In genomic region chr12:76030378-76031080, GRCh38 we compare ENCODE assay signal across 1 cellular context.
TF ChIP-seq lines count a peak whose summit lies in the region.

No MANE protein-coding gene starts in this region.

TF ChIP-seq in GM23338, 12 proteins besides CTCF, POLR2A, EP300 and RAD21 (continued from another document):
- no peak for TF ChIP-seq ZNF462 (CRISPR knock-in tag; IDR thresholded peaks at IDR 0.05)
- TF ChIP-seq EZH2phosphoT487 (IDR thresholded peaks at IDR 0.05; ENCODE audit: unreplicated experiment) = no peak
- TF ChIP-seq, protein P1, sequence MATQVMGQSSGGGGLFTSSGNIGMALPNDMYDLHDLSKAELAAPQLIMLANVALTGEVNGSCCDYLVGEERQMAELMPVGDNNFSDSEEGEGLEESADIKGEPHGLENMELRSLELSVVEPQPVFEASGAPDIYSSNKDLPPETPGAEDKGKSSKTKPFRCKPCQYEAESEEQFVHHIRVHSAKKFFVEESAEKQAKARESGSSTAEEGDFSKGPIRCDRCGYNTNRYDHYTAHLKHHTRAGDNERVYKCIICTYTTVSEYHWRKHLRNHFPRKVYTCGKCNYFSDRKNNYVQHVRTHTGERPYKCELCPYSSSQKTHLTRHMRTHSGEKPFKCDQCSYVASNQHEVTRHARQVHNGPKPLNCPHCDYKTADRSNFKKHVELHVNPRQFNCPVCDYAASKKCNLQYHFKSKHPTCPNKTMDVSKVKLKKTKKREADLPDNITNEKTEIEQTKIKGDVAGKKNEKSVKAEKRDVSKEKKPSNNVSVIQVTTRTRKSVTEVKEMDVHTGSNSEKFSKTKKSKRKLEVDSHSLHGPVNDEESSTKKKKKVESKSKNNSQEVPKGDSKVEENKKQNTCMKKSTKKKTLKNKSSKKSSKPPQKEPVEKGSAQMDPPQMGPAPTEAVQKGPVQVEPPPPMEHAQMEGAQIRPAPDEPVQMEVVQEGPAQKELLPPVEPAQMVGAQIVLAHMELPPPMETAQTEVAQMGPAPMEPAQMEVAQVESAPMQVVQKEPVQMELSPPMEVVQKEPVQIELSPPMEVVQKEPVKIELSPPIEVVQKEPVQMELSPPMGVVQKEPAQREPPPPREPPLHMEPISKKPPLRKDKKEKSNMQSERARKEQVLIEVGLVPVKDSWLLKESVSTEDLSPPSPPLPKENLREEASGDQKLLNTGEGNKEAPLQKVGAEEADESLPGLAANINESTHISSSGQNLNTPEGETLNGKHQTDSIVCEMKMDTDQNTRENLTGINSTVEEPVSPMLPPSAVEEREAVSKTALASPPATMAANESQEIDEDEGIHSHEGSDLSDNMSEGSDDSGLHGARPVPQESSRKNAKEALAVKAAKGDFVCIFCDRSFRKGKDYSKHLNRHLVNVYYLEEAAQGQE (IDR thresholded peaks at IDR 0.05; ENCODE audit: unreplicated experiment) = no peak
- TF ChIP-seq JUNB (IDR thresholded peaks at IDR 0.05; ENCODE audit: unreplicated experiment) = no peak
- no peak for TF ChIP-seq STAT1 (IDR thresholded peaks at IDR 0.05; ENCODE audit: unreplicated experiment)
